Comparison of ENCODE assay signal across 17 cellular contexts in genomic region chr11:124068711-124069110, GRCh38. TPM values are rescaled to one million over a fixed set of nuclear protein-coding genes. Genes with fewer than 3 reads are reported as not detected.
DNase-seq lines count a peak whose midpoint lies in the region; ATAC-seq and TF ChIP-seq lines count a peak whose summit lies in the region.
"Had no signal": no experiment of that assay in that cellular context is flagged by ENCODE, and none has a peak within 500 bp of the region (broad histone marks: within the 10 kb centered on the region; RNA-seq: fewer than 3 reads in every experiment).

No MANE protein-coding gene starts in this region.

- no peaks in the 10 kb centered on the region for H3K36me3 Mint-ChIP-seq in stimulated activated naive CD8-positive, alpha-beta T cell treated with anti-CD3 and anti-CD28 coated beads, Interleukin-15, Interleukin-2, amounts not matched to agents 100 ng/mL and 50 ng/mL, for 24 hours (ENCODE audit: low read depth)
- no peaks in the 10 kb centered on the region for H3K36me3 Mint-ChIP-seq in activated naive CD8-positive, alpha-beta T cell treated with anti-CD3 and anti-CD28 coated beads for 36 hours
- H3K36me3 Mint-ChIP-seq in activated CD4-positive, alpha-beta memory T cell treated with anti-CD3 and anti-CD28 coated beads, Interleukin-2, amount 10 ng/mL, durations not matched to agents 7 days and 5 days (ENCODE audit: low read depth), result no peaks in the 10 kb centered on the region
- H3K36me3 Mint-ChIP-seq: CD4-positive, alpha-beta memory T cell had no signal

- peaks cover 23% of the 10 kb centered on the region for H3K27me3 ChIP-seq in upper lobe of right lung

- H3K9me3 ChIP-seq in upper lobe of right lung, result no peaks in the 10 kb centered on the region
- H3K9me3 ChIP-seq: BE2C had no signal

- H3K36me3 ChIP-seq in upper lobe of right lung, result no peaks in the 10 kb centered on the region
- H3K36me3 ChIP-seq: BE2C had no signal

- CTCF ChIA-PET in activated CD4-positive, alpha-beta memory T cell treated with anti-CD3 and anti-CD28 coated beads, Interleukin-2, amount 10 ng/mL, durations not matched to agents 7 days and 5 days (lab: Charles Lee), result interaction anchor here (1.2 to 5.1 kb wide), 7 partner anchors 9 to 169 kb away, joined by 3 to 84 read pairs (median 4); no protein-coding TSS in a partner anchor

- TF ChIP-seq CTCF in upper lobe of right lung (IDR thresholded peaks at IDR 0.05), result no peak

- peak overlapping the region; percentile 32 for H3K27ac Mint-ChIP-seq in stimulated activated naive CD8-positive, alpha-beta T cell treated with anti-CD3 and anti-CD28 coated beads, Interleukin-15, Interleukin-2, amounts not matched to agents 100 ng/mL and 50 ng/mL, for 24 hours
- no peak overlapping the region for H3K27ac Mint-ChIP-seq in stimulated activated naive CD8-positive, alpha-beta T cell treated with anti-CD3 and anti-CD28 coated beads, Interleukin-15, amount 100 ng/mL, for 72 hours
- H3K27ac Mint-ChIP-seq in activated naive CD8-positive, alpha-beta T cell treated with anti-CD3 and anti-CD28 coated beads for 36 hours, result no peak overlapping the region
- no peak overlapping the region for H3K27ac Mint-ChIP-seq in activated CD4-positive, alpha-beta memory T cell treated with anti-CD3 and anti-CD28 coated beads, Interleukin-2, amount 10 ng/mL, durations not matched to agents 7 days and 5 days
- H3K27ac Mint-ChIP-seq: CD4-positive, alpha-beta memory T cell; GM23338 had no signal

- H3K4me1 ChIP-seq in upper lobe of right lung, result peaks cover 19% of the 10 kb centered on the region
- H3K4me1 ChIP-seq: BE2C had no signal

- no peak overlapping the region for H3K4me3 ChIP-seq in upper lobe of right lung

- no peak for ATAC-seq in stimulated activated naive CD8-positive, alpha-beta T cell treated with anti-CD3 and anti-CD28 coated beads, Interleukin-15, amount 100 ng/mL, for 72 hours
- ATAC-seq in upper lobe of right lung (peak; percentile 38), GM21447 (IDR thresholded peaks at IDR 0.05; ENCODE audit: unreplicated experiment) (no peak)

- no peaks in the 10 kb centered on the region for H3K9me3 Mint-ChIP-seq in stimulated activated naive CD8-positive, alpha-beta T cell treated with anti-CD3 and anti-CD28 coated beads, Interleukin-15, Interleukin-2, amounts not matched to agents 100 ng/mL and 50 ng/mL, for 24 hours
- no peaks in the 10 kb centered on the region for H3K9me3 Mint-ChIP-seq in stimulated activated naive CD8-positive, alpha-beta T cell treated with anti-CD3 and anti-CD28 coated beads, Interleukin-15, amount 100 ng/mL, for 72 hours
- H3K9me3 Mint-ChIP-seq in activated naive CD8-positive, alpha-beta T cell treated with anti-CD3 and anti-CD28 coated beads for 36 hours, result no peaks in the 10 kb centered on the region
- no peaks in the 10 kb centered on the region for H3K9me3 Mint-ChIP-seq in activated CD4-positive, alpha-beta memory T cell treated with anti-CD3 and anti-CD28 coated beads, Interleukin-2, amount 10 ng/mL, durations not matched to agents 7 days and 5 days
- H3K9me3 Mint-ChIP-seq: GM23338 had no signal

- intact Hi-C loops in upper lobe of right lung (cut with DNase I), result no loop called here

- H3K4me1 Mint-ChIP-seq in stimulated activated naive CD8-positive, alpha-beta T cell treated with anti-CD3 and anti-CD28 coated beads, Interleukin-15, Interleukin-2, amounts not matched to agents 100 ng/mL and 50 ng/mL, for 24 hours (ENCODE audit: low read depth), result peaks cover 28% of the 10 kb centered on the region
- peaks cover 23% of the 10 kb centered on the region for H3K4me1 Mint-ChIP-seq in stimulated activated naive CD8-positive, alpha-beta T cell treated with anti-CD3 and anti-CD28 coated beads, Interleukin-15, amount 100 ng/mL, for 72 hours
- H3K4me1 Mint-ChIP-seq in activated naive CD8-positive, alpha-beta T cell treated with anti-CD3 and anti-CD28 coated beads for 36 hours, result peaks cover 20% of the 10 kb centered on the region
- H3K4me1 Mint-ChIP-seq in activated CD4-positive, alpha-beta memory T cell treated with anti-CD3 and anti-CD28 coated beads, Interleukin-2, amount 10 ng/mL, durations not matched to agents 7 days and 5 days, result peaks cover 8% of the 10 kb centered on the region

- no peak overlapping the region for H3K27ac ChIP-seq in upper lobe of right lung
- H3K27ac ChIP-seq: C4-2B, HL-60 had no signal

- POLR2A ChIA-PET in activated CD4-positive, alpha-beta memory T cell treated with anti-CD3 and anti-CD28 coated beads, Interleukin-2, amount 10 ng/mL, durations not matched to agents 7 days and 5 days (lab: Charles Lee), result no interaction called here

- peaks cover 37% of the 10 kb centered on the region for H3K27me3 Mint-ChIP-seq in stimulated activated naive CD8-positive, alpha-beta T cell treated with anti-CD3 and anti-CD28 coated beads, Interleukin-15, Interleukin-2, amounts not matched to agents 100 ng/mL and 50 ng/mL, for 24 hours
- peaks cover 60% of the 10 kb centered on the region for H3K27me3 Mint-ChIP-seq in stimulated activated naive CD8-positive, alpha-beta T cell treated with anti-CD3 and anti-CD28 coated beads, Interleukin-15, amount 100 ng/mL, for 72 hours
- peaks cover 54% of the 10 kb centered on the region for H3K27me3 Mint-ChIP-seq in activated naive CD8-positive, alpha-beta T cell treated with anti-CD3 and anti-CD28 coated beads for 36 hours
- H3K27me3 Mint-ChIP-seq in activated CD4-positive, alpha-beta memory T cell treated with anti-CD3 and anti-CD28 coated beads, Interleukin-2, amount 10 ng/mL, durations not matched to agents 7 days and 5 days, result peaks cover 15% of the 10 kb centered on the region

- DNase-seq in stimulated activated naive CD8-positive, alpha-beta T cell treated with anti-CD3 and anti-CD28 coated beads, Interleukin-15, amount 100 ng/mL, for 72 hours, result no peak
- peak; percentile 15 for DNase-seq in MV-4-11 (lab: John Stamatoyannopoulos, UW)
- no peak for DNase-seq in activated naive CD8-positive, alpha-beta T cell treated with anti-CD3 and anti-CD28 coated beads for 36 hours
- DNase-seq in upper lobe of right lung, result no peak
- DNase-seq in activated CD4-positive, alpha-beta memory T cell treated with anti-CD3 and anti-CD28 coated beads, Interleukin-2, amount 10 ng/mL, durations not matched to agents 7 days and 5 days, result no peak
- no peak for DNase-seq in DMS 273 treated with DMSO at 0.1 percent for 48 hours (lab: John Stamatoyannopoulos, UW)
- DNase-seq: DMS79 treated with DMSO at 0.1 percent for 48 hours, GF-D8 had no signal

- H3K4me3 Mint-ChIP-seq in stimulated activated naive CD8-positive, alpha-beta T cell treated with anti-CD3 and anti-CD28 coated beads, Interleukin-15, Interleukin-2, amounts not matched to agents 100 ng/mL and 50 ng/mL, for 24 hours, result no peak overlapping the region
- H3K4me3 Mint-ChIP-seq in stimulated activated naive CD8-positive, alpha-beta T cell treated with anti-CD3 and anti-CD28 coated beads, Interleukin-15, amount 100 ng/mL, for 72 hours, result peak overlapping the region in 1 of 2 donors; percentile 30
- H3K4me3 Mint-ChIP-seq in activated naive CD8-positive, alpha-beta T cell treated with anti-CD3 and anti-CD28 coated beads for 36 hours, result peak overlapping the region; percentile 18
- H3K4me3 Mint-ChIP-seq in activated CD4-positive, alpha-beta memory T cell treated with anti-CD3 and anti-CD28 coated beads, Interleukin-2, amount 10 ng/mL, durations not matched to agents 7 days and 5 days, result no peak overlapping the region
- H3K4me3 Mint-ChIP-seq: CD4-positive, alpha-beta memory T cell; GM23338 had no signal

RNA-seq across cellular contexts. Expression of gene OR10G7, which starts 27.6 kb away (rescaled TPM):
- not detected for total RNA-seq in activated naive CD8-positive, alpha-beta T cell treated with anti-CD3 and anti-CD28 coated beads for 36 hours
- not detected for total RNA-seq in upper lobe of right lung
- total RNA-seq in activated CD4-positive, alpha-beta memory T cell treated with anti-CD3 and anti-CD28 coated beads, Interleukin-2, amount 10 ng/mL, durations not matched to agents 7 days and 5 days, result not detected
- total RNA-seq: A172; CD4-positive, alpha-beta memory T cell; GM23338; HT1080 had no signal

RNA-seq across cellular contexts. Expression of gene OR10G8, which starts 42.1 kb away (rescaled TPM):
- total RNA-seq in activated naive CD8-positive, alpha-beta T cell treated with anti-CD3 and anti-CD28 coated beads for 36 hours, result not detected
- not detected for total RNA-seq in upper lobe of right lung
- total RNA-seq in activated CD4-positive, alpha-beta memory T cell treated with anti-CD3 and anti-CD28 coated beads, Interleukin-2, amount 10 ng/mL, durations not matched to agents 7 days and 5 days, result not detected
- total RNA-seq: A172; CD4-positive, alpha-beta memory T cell; GM23338; HT1080 had no signal

RNA-seq across cellular contexts. Expression of gene OR10G9, which starts 45.9 kb away (rescaled TPM):
- total RNA-seq in activated naive CD8-positive, alpha-beta T cell treated with anti-CD3 and anti-CD28 coated beads for 36 hours, result not detected
- total RNA-seq in upper lobe of right lung, result not detected
- not detected for total RNA-seq in activated CD4-positive, alpha-beta memory T cell treated with anti-CD3 and anti-CD28 coated beads, Interleukin-2, amount 10 ng/mL, durations not matched to agents 7 days and 5 days
- total RNA-seq: A172; CD4-positive, alpha-beta memory T cell; GM23338; HT1080 had no signal

RNA-seq across cellular contexts. Expression of gene VWA5A, which starts 46.5 kb away (rescaled TPM):
- 1 to 10 TPM; 4.3 to 5.2 TPM for total RNA-seq in activated naive CD8-positive, alpha-beta T cell treated with anti-CD3 and anti-CD28 coated beads for 36 hours
- total RNA-seq in upper lobe of right lung, result 42.0 TPM
- 1 to 10 TPM; 6.8 to 7.0 TPM for total RNA-seq in activated CD4-positive, alpha-beta memory T cell treated with anti-CD3 and anti-CD28 coated beads, Interleukin-2, amount 10 ng/mL, durations not matched to agents 7 days and 5 days

RNA-seq across cellular contexts. Expression of gene OR10G4, which starts 55.9 kb away (rescaled TPM):
- not detected for total RNA-seq in activated naive CD8-positive, alpha-beta T cell treated with anti-CD3 and anti-CD28 coated beads for 36 hours
- not detected for total RNA-seq in upper lobe of right lung
- total RNA-seq in activated CD4-positive, alpha-beta memory T cell treated with anti-CD3 and anti-CD28 coated beads, Interleukin-2, amount 10 ng/mL, durations not matched to agents 7 days and 5 days, result not detected
- total RNA-seq: A172; CD4-positive, alpha-beta memory T cell; GM23338; HT1080 had no signal
